ENCODE assay signal across 12 cellular contexts in the genomic region with DNA sequence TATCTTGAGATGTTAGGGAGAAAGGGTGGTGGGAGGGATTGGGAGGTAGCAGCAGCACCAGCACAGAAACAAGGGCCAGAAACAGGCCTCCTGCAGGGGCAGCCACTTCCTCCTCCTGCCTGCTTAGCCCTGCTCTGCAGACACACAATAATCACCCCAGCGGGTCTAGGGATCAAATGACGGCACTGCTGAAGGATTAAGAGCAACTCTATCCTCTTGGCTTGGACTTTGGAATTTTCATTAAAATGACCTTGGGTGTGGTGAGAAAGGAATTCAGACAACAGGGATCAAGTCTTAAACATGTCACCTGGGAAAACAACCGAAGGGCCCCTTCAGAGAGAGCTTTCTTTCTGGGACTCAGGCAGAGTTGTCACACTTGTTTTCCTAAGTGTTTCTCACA.
A peak's percentile ranks its signal among the peaks of the same experiment; 100 is the strongest.
DNase-seq lines count a peak whose midpoint lies in the region; ATAC-seq, FAIRE-seq and TF ChIP-seq lines count a peak whose summit lies in the region.
"Had no signal": no experiment of that assay in that cellular context is flagged by ENCODE, and none has a peak within 500 bp of the region (broad histone marks: within the 10 kb centered on the region; RNA-seq: fewer than 3 reads in every experiment).

No MANE protein-coding gene starts in this region.

- FAIRE-seq in HTR-8/SVneo (lab: Jason Lieb, UNC): peak; percentile 16

- H2AFZ ChIP-seq in PC-9: no peak overlapping the region

- WGBS in upper lobe of left lung, 2 donors: 68 to 77% methylated on average over 3 of the region's 3 CpGs

- H3K27me3 ChIP-seq in PC-9 (ENCODE audit: insufficient read depth, low read depth) (no peaks in the 10 kb centered on the region), upper lobe of left lung (no peaks in the 10 kb centered on the region), tibial artery (no peaks in the 10 kb centered on the region)

- CTCF ChIA-PET in PC-9 (lab: Charles Lee): no interaction called here

- H3K4me1 ChIP-seq in PC-9 (replicated peaks; ENCODE audit: insufficient read depth) (peaks cover 7% of the 10 kb centered on the region; the same call in 1 of the 2 replicates), upper lobe of left lung (peaks cover 2 to 13% (median 11%) of the 10 kb centered on the region in 4 donors), tibial artery (peaks cover 0 to 4% (median 2%) of the 10 kb centered on the region in 4 donors)

- no peak overlapping the region for H3K4me3 Mint-ChIP-seq in progenitor cell of endocrine pancreas (ENCODE audit: low read depth)
- H3K4me3 Mint-ChIP-seq: naive thymus-derived CD8-positive, alpha-beta T cell; stimulated activated naive CD8-positive, alpha-beta T cell treated with anti-CD3 and anti-CD28 coated beads, Interleukin-15, Interleukin-2, amounts not matched to agents 100 ng/mL and 50 ng/mL, for 24 hours had no signal

- no peaks in the 10 kb centered on the region for H3K79me2 ChIP-seq in PC-9 (ENCODE audit: low read depth)

- H3K27me3 Mint-ChIP-seq in progenitor cell of endocrine pancreas: no peaks in the 10 kb centered on the region

- H3K4me2 ChIP-seq in PC-9: no peak overlapping the region

- no peaks in the 10 kb centered on the region for H3K36me3 Mint-ChIP-seq in progenitor cell of endocrine pancreas (ENCODE audit: insufficient read depth)
- H3K36me3 Mint-ChIP-seq: naive thymus-derived CD8-positive, alpha-beta T cell had no signal

- no peak overlapping the region for H3K4me3 ChIP-seq in PC-9
- H3K4me3 ChIP-seq in upper lobe of left lung: no peak overlapping the region
- H3K4me3 ChIP-seq in tibial artery: no peak overlapping the region

- H3K9me3 ChIP-seq in PC-9 (ENCODE audit: insufficient read depth, low read depth) (no peaks in the 10 kb centered on the region), upper lobe of left lung (no peaks in the 10 kb centered on the region), tibial artery (no peaks in the 10 kb centered on the region)

- intact Hi-C loops in PC-9 (cut with micrococcal nuclease; ENCODE audit: unreplicated experiment): loop anchor here (10.0 kb wide), 1 partner anchor 355 kb away; no protein-coding TSS in a partner anchor
- intact Hi-C loops in left ventricle myocardium superior (cut with micrococcal nuclease): no loop called here
- intact Hi-C loops in tibial artery (cut with DNase I; ENCODE audit: low total_unique reads): no loop called here

- POLR2A ChIA-PET in PC-9 (lab: Charles Lee; ENCODE audit: unreplicated experiment): no interaction called here

- TF ChIP-seq CTCF in PC-9 (conservative IDR thresholded peaks at IDR 0.05) (no peak), progenitor cell of endocrine pancreas (IDR thresholded peaks at IDR 0.05; ENCODE audit: unreplicated experiment) (no peak), upper lobe of left lung (IDR thresholded peaks at IDR 0.05) (no peak), tibial artery (IDR thresholded peaks at IDR 0.05) (no peak)

- no TSS peak for BruUV-seq in PC-9 (replicated peaks; lab: Mats Ljungman, UMichigan)

- peak; percentile 18 for DNase-seq in HTR-8/SVneo (ENCODE audit: insufficient read length, low spot score)
- peak; percentile 36 to 40 for DNase-seq in PC-9
- no peak for DNase-seq in left ventricle myocardium superior
- DNase-seq in progenitor cell of endocrine pancreas (ENCODE audit: low spot score, unreplicated experiment): no peak
- DNase-seq in upper lobe of left lung: no peak
- DNase-seq in tibial artery: no peak
- DNase-seq: activated CD4-positive, alpha-beta T cell treated with anti-CD3 and anti-CD28 coated beads for 4 hours; activated naive CD4-positive, alpha-beta T cell; naive thymus-derived CD8-positive, alpha-beta T cell had no signal

- H3K27ac Mint-ChIP-seq in progenitor cell of endocrine pancreas: peak overlapping the region; percentile 57
- H3K27ac Mint-ChIP-seq: stimulated activated naive CD8-positive, alpha-beta T cell treated with anti-CD3 and anti-CD28 coated beads, Interleukin-15, Interleukin-2, amounts not matched to agents 100 ng/mL and 50 ng/mL, for 24 hours had no signal

- H4K20me1 ChIP-seq in PC-9 (ENCODE audit: insufficient read depth): no peaks in the 10 kb centered on the region

- 0 out of 2 replicates have a peak, but pooled peaks cover 3% of the 10 kb centered on the region for H3K9me2 ChIP-seq in PC-9 (ENCODE audit: insufficient read depth)

- peak; percentile 21 for ATAC-seq in left ventricle myocardium superior
- ATAC-seq in upper lobe of left lung (ENCODE audit: low FRiP score in 2 of 2): no peak
- no peak for ATAC-seq in GM21576 (IDR thresholded peaks at IDR 0.05; ENCODE audit: unreplicated experiment)
- no peak for ATAC-seq in HG03108 (IDR thresholded peaks at IDR 0.05; ENCODE audit: unreplicated experiment)
- ATAC-seq: naive thymus-derived CD8-positive, alpha-beta T cell had no signal

- no peaks in the 10 kb centered on the region for H3K9me3 Mint-ChIP-seq in progenitor cell of endocrine pancreas (ENCODE audit: low read depth)
- H3K9me3 Mint-ChIP-seq: naive thymus-derived CD8-positive, alpha-beta T cell; stimulated activated naive CD8-positive, alpha-beta T cell treated with anti-CD3 and anti-CD28 coated beads, Interleukin-15, Interleukin-2, amounts not matched to agents 100 ng/mL and 50 ng/mL, for 24 hours had no signal

- H3K27ac ChIP-seq in PC-9 (no peak overlapping the region), upper lobe of left lung (peak overlapping the region in 1 of 4 donors; percentile 23), tibial artery (no peak overlapping the region)

- no peak for TF ChIP-seq POLR2A in upper lobe of left lung (IDR thresholded peaks at IDR 0.05)

- H3F3A ChIP-seq in PC-9 (ENCODE audit: insufficient read depth, low read depth): no peaks in the 10 kb centered on the region

- TF ChIP-seq EP300 in upper lobe of left lung (IDR thresholded peaks at IDR 0.05): no peak

- peaks cover 20% of the 10 kb centered on the region for H3K4me1 Mint-ChIP-seq in progenitor cell of endocrine pancreas (ENCODE audit: low read depth)

- H3K36me3 ChIP-seq in PC-9 (ENCODE audit: low read depth) (no peaks in the 10 kb centered on the region), upper lobe of left lung (no peaks in the 10 kb centered on the region), tibial artery (no peaks in the 10 kb centered on the region)

Comparison
In these comparisons a context has a peak if more than half of its experiments do, and no peak if none do; other contexts are left out.
1. DNase-seq: peak in HTR-8/SVneo (single experiment) and PC-9 (2 of 2); none in left ventricle myocardium superior (single experiment), progenitor cell of endocrine pancreas (single experiment), upper lobe of left lung (0 of 2) and tibial artery (0 of 2).